20 cellular contexts compared by ENCODE assay signal in the genomic region with DNA sequence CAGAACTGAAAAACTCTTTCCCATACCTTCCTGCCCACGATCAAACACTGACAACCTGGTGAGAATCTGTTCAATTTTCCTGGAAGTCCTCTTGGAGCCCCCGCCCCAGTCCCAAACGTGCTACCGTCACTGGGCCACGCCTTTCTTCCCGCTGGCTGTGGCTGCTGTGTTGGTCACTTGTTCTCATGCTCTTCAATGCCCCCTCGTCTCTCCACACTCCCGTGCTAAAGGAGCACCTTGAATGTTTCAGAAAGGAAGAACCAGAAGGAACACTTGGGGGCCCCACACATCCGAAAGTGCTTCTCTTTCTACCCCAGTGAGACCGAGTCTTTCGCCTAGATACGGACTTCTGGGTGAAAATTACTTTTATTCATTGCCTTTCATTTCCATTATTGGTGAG.
DNase-seq lines count a peak whose midpoint lies in the region; ATAC-seq and TF ChIP-seq lines count a peak whose summit lies in the region.
"Had no signal": no experiment of that assay in that cellular context is flagged by ENCODE, and none has a peak within 500 bp of the region (broad histone marks: within the 10 kb centered on the region; RNA-seq: fewer than 3 reads in every experiment).

No MANE protein-coding gene starts in this region.

- H3K4me1 Mint-ChIP-seq in H9 (peaks cover 10 to 14% of the 10 kb centered on the region in 2 experiments), WTC11 (0 out of 2 replicates have a peak, but pooled peaks cover 2% of the 10 kb centered on the region)
- peaks cover 39% of the 10 kb centered on the region for H3K4me1 Mint-ChIP-seq in central memory CD8-positive, alpha-beta T cell

- peaks cover 13% of the 10 kb centered on the region for H3K36me3 ChIP-seq in upper lobe of right lung

- H3K36me3 Mint-ChIP-seq in H9 (ENCODE audit: insufficient read depth in 1 of 3, low read depth in 3 of 3) (peaks cover 10 to 29% (median 15%) of the 10 kb centered on the region in 3 experiments), WTC11 (peaks cover 22% of the 10 kb centered on the region)
- H3K36me3 Mint-ChIP-seq in central memory CD8-positive, alpha-beta T cell (ENCODE audit: insufficient read depth), result peaks cover 5% of the 10 kb centered on the region

- H3K27ac ChIP-seq in H9 (ENCODE audit: insufficient read length, low read depth, low read length), result no peak overlapping the region
- H3K27ac ChIP-seq in upper lobe of right lung, result no peak overlapping the region
- H3K27ac ChIP-seq: A549, GM23248 had no signal

- H3K27me3 Mint-ChIP-seq in H9 (ENCODE audit: low read depth) (peaks cover 3% of the 10 kb centered on the region; the same call in 1 of the 2 replicates), WTC11 (ENCODE audit: low read depth) (no peaks in the 10 kb centered on the region; the same call in 1 of the 2 replicates)
- no peaks in the 10 kb centered on the region for H3K27me3 Mint-ChIP-seq in central memory CD8-positive, alpha-beta T cell
- H3K27me3 Mint-ChIP-seq: CD4-positive, alpha-beta memory T cell had no signal

- no peak overlapping the region for H3K4me2 ChIP-seq in H9 (ENCODE audit: insufficient read depth, insufficient read length, low read length)
- H3K4me2 ChIP-seq: A549 had no signal

- intact Hi-C loops in upper lobe of right lung (cut with DNase I), result no loop called here

- no peak overlapping the region for H3K4me3 ChIP-seq in upper lobe of right lung
- H3K4me3 ChIP-seq: A549, GM23248 had no signal

- H3K4me3 Mint-ChIP-seq in H9 (no peak overlapping the region), WTC11 (no peak overlapping the region)
- H3K4me3 Mint-ChIP-seq in central memory CD8-positive, alpha-beta T cell, result no peak overlapping the region

- no peak overlapping the region for H4K91ac ChIP-seq in H9 (ENCODE audit: insufficient read length, low read depth, low read length)

- no peak for ATAC-seq in central memory CD8-positive, alpha-beta T cell (replicated peaks; ENCODE audit: extremely low read depth, poor library complexity, severe bottlenecking)
- ATAC-seq in upper lobe of right lung (no peak), WTC11 (no peak)
- ATAC-seq: A549, HCT116 had no signal

- no peaks in the 10 kb centered on the region for H3K23me2 ChIP-seq in H9 (ENCODE audit: insufficient read length, low read depth, low read length, poor library complexity, severe bottlenecking)

- no peak overlapping the region for H2BK12ac ChIP-seq in H9 (ENCODE audit: insufficient read length, low read depth, low read length)

- H3K23ac ChIP-seq in H9 (ENCODE audit: insufficient read length, low read depth, low read length), result no peak overlapping the region

- no peaks in the 10 kb centered on the region for H3K79me2 ChIP-seq in H9 (ENCODE audit: insufficient read depth, low read length)

- no peak overlapping the region for H2BK5ac ChIP-seq in H9 (ENCODE audit: insufficient read length, low read length)

- no peaks in the 10 kb centered on the region for H3K9me3 ChIP-seq in H9 (ENCODE audit: control insufficient read depth, low read depth, low read length)
- H3K9me3 ChIP-seq in upper lobe of right lung, result no peaks in the 10 kb centered on the region
- H3K9me3 ChIP-seq: A549 had no signal

- WGBS in H9 (ENCODE audit: extremely low coverage, insufficient read length, low lambda C conversion rate), result no CpG with 5 or more reads among the region's 12 CpGs

- no peak overlapping the region for H3K4ac ChIP-seq in H9 (ENCODE audit: low read depth, low read length)

- no peak overlapping the region for H2BK15ac ChIP-seq in H9 (ENCODE audit: low read depth, low read length)

- H3K27ac Mint-ChIP-seq in H9 (no peak overlapping the region), WTC11 (no peak overlapping the region)
- H3K27ac Mint-ChIP-seq in central memory CD8-positive, alpha-beta T cell (ENCODE audit: low read depth), result peak overlapping the region; percentile 82

- TF ChIP-seq CTCF in H9 (conservative IDR thresholded peaks at IDR 0.05) (no peak), upper lobe of right lung (IDR thresholded peaks at IDR 0.05) (no peak), WTC11 (IDR thresholded peaks at IDR 0.05) (no peak)

- peaks cover 3% of the 10 kb centered on the region for H4K20me1 ChIP-seq in H9 (ENCODE audit: control insufficient read depth, insufficient read depth, insufficient read length)

- no peak overlapping the region for H3K18ac ChIP-seq in H9 (ENCODE audit: insufficient read length, low read depth, low read length)

- POLR2A ChIA-PET in WTC11 (lab: Charles Lee), result no interaction called here

- H2BK20ac ChIP-seq in H9 (ENCODE audit: low read depth, low read length, poor library complexity, severe bottlenecking), result no peak overlapping the region

- H3K56ac ChIP-seq in H9 (ENCODE audit: insufficient read length, low read depth, low read length), result no peak overlapping the region

- H3K27me3 ChIP-seq in H9 (ENCODE audit: insufficient read depth, low read length) (no peaks in the 10 kb centered on the region), upper lobe of right lung (no peaks in the 10 kb centered on the region)

- H2AK5ac ChIP-seq in H9 (ENCODE audit: insufficient read length, low read length), result no peak overlapping the region

- H3K9ac ChIP-seq in H9 (ENCODE audit: extremely low read depth, insufficient read length, low read length), result no peak overlapping the region
- H3K9ac ChIP-seq: GM23248 had no signal

- no peak overlapping the region for H2AFZ ChIP-seq in H9 (ENCODE audit: low read length)
- H2AFZ ChIP-seq: GM23248 had no signal

- CTCF ChIA-PET in WTC11 (lab: Charles Lee), result no interaction called here

- H3T11ph ChIP-seq in H9 (ENCODE audit: low read length), result no peak overlapping the region

- H2BK120ac ChIP-seq in H9 (ENCODE audit: low read depth, low read length, poor library complexity, severe bottlenecking), result no peak overlapping the region

- no peak overlapping the region for H4K5ac ChIP-seq in H9 (ENCODE audit: insufficient read length, low read depth, low read length)

- peak; percentile 16 for DNase-seq in H9
- no peak for DNase-seq in central memory CD8-positive, alpha-beta T cell (ENCODE audit: low spot score in 2 of 2)
- DNase-seq in islet precursor cell, result peak; percentile 43
- peak; percentile 35 for DNase-seq in upper lobe of right lung
- no peak for DNase-seq in WTC11 (ENCODE audit: low spot score)
- no peak for DNase-seq in superior temporal gyrus (ENCODE audit: extremely low spot score)
- no peak for DNase-seq in cerebellar cortex (ENCODE audit: low spot score)
- DNase-seq: 8988T; ACHN; AML-193; C1 segment of cervical spinal cord; Calu3; CD4-positive, alpha-beta memory T cell; COR-L47; DMS53; DMS79 treated with DMSO at 0.1 percent for 48 hours; GM23248; H7 had no signal

- no peak overlapping the region for H4K8ac ChIP-seq in H9 (replicated peaks; ENCODE audit: insufficient read length, low read depth, low read length)

- H3K9me3 Mint-ChIP-seq in H9 (peaks cover 12 to 17% of the 10 kb centered on the region in 2 experiments), WTC11 (peaks cover 15% of the 10 kb centered on the region)
- peaks cover 11% of the 10 kb centered on the region for H3K9me3 Mint-ChIP-seq in central memory CD8-positive, alpha-beta T cell

- H3K14ac ChIP-seq in H9 (ENCODE audit: insufficient read depth, low read length), result no peak overlapping the region

- no peaks in the 10 kb centered on the region for H3K79me1 ChIP-seq in H9 (ENCODE audit: insufficient read depth, low read depth, low read length, poor library complexity, severe bottlenecking)

- no peaks in the 10 kb centered on the region for H3K4me1 ChIP-seq in H9 (ENCODE audit: insufficient read depth, low read length)
- H3K4me1 ChIP-seq in upper lobe of right lung, result no peaks in the 10 kb centered on the region
- H3K4me1 ChIP-seq: A549 had no signal

TF ChIP-seq in WTC11, 78 proteins besides CTCF, POLR2A, EP300 and RAD21:
- TF ChIP-seq, protein P1, sequence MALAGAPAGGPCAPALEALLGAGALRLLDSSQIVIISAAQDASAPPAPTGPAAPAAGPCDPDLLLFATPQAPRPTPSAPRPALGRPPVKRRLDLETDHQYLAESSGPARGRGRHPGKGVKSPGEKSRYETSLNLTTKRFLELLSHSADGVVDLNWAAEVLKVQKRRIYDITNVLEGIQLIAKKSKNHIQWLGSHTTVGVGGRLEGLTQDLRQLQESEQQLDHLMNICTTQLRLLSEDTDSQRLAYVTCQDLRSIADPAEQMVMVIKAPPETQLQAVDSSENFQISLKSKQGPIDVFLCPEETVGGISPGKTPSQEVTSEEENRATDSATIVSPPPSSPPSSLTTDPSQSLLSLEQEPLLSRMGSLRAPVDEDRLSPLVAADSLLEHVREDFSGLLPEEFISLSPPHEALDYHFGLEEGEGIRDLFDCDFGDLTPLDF (CRISPR knock-in tag; IDR thresholded peaks at IDR 0.05), result no peak
- TF ChIP-seq MYBL2 (CRISPR knock-in tag; IDR thresholded peaks at IDR 0.05) (no peak), ZBTB21 (CRISPR knock-in tag; IDR thresholded peaks at IDR 0.05; ENCODE audit: borderline replicate concordance) (no peak)
TF ChIP-seq in WTC11: peak in this region for 0.

Comparison
In these comparisons a context has a peak if more than half of its experiments do, and no peak if none do; other contexts are left out.
1. DNase-seq: peak in H9 (single experiment), islet precursor cell (single experiment) and upper lobe of right lung (single experiment); none in central memory CD8-positive, alpha-beta T cell (0 of 2), WTC11 (single experiment), superior temporal gyrus (single experiment) and cerebellar cortex (single experiment).